Comparison of ENCODE assay signal across 10 cellular contexts in genomic region chr7:73770860-73771665, GRCh38. TPM values are rescaled to one million over a fixed set of nuclear protein-coding genes. Genes with fewer than 3 reads are reported as not detected.
A peak's percentile ranks its signal among the peaks of the same experiment; 100 is the strongest.
DNase-seq lines count a peak whose midpoint lies in the region; ATAC-seq, FAIRE-seq and TF ChIP-seq lines count a peak whose summit lies in the region.
"Had no signal": no experiment of that assay in that cellular context is flagged by ENCODE, and none has a peak within 500 bp of the region (broad histone marks: within the 10 kb centered on the region; RNA-seq: fewer than 3 reads in every experiment).

No MANE protein-coding gene starts in this region.

- no peaks in the 10 kb centered on the region for H3K9me3 ChIP-seq in A549
- no peaks in the 10 kb centered on the region for H3K9me3 ChIP-seq in HEK293 (ENCODE audit: control insufficient read depth, insufficient read depth, low read depth, low read length)
- no peaks in the 10 kb centered on the region for H3K9me3 ChIP-seq in effector memory CD4-positive, alpha-beta T cell (ENCODE audit: control insufficient read depth, low read length)
- H3K9me3 ChIP-seq: neutrophil had no signal

- H3K27ac ChIP-seq in A549 = peak overlapping the region in 1 of 2 experiments; percentile 84; a peak in 4 of 6 replicates
- no peak overlapping the region for H3K27ac ChIP-seq in HEK293 (ENCODE audit: extremely low read depth, low read depth, low read length)
- no peak overlapping the region for H3K27ac ChIP-seq in effector memory CD4-positive, alpha-beta T cell (ENCODE audit: insufficient read depth, low read length, poor library complexity, severe bottlenecking)
- H3K27ac ChIP-seq: neutrophil had no signal

- POLR2A ChIA-PET in A549 (lab: Yijun Ruan, JAX) = interaction anchor here (0.6 kb wide), 1 partner anchor 93 kb away, joined by 3 read pairs; no protein-coding TSS in a partner anchor
- POLR2A ChIA-PET in HEK293 (lab: Yijun Ruan, JAX) = interaction anchor here (0.6 to 2.4 kb wide), 4 partner anchors 16 to 833 kb away, joined by 3 to 15 read pairs (median 11); partner anchors contain the start of gene ABHD11

- no peak for FAIRE-seq in A549 (lab: Jason Lieb, UNC)

- ATAC-seq in A549 = no peak
- no peak for ATAC-seq in GM19452 (IDR thresholded peaks at IDR 0.05; ENCODE audit: unreplicated experiment)
- ATAC-seq in GM18909 (IDR thresholded peaks at IDR 0.05; ENCODE audit: poor library complexity, unreplicated experiment) = no peak

- peak overlapping the region; percentile 51 for H3K4me3 ChIP-seq in A549
- H3K4me3 ChIP-seq in HEK293 (ENCODE audit: low read depth, low read length) = peak overlapping the region; percentile 50
- H3K4me3 ChIP-seq in effector memory CD4-positive, alpha-beta T cell (ENCODE audit: insufficient read depth, low read depth, low read length, poor library complexity, severe bottlenecking) = peak overlapping the region; percentile 15

- intact Hi-C loops in CD14-positive monocyte (cut with micrococcal nuclease) = loop anchor here in 1 of 2 donors (10.0 kb wide), 2 partner anchors 54 to 274 kb away; no protein-coding TSS in a partner anchor

- no peak for DNase-seq in A549 (ENCODE audit: low read depth in 1 of 2, low spot score in 1 of 2)
- DNase-seq in effector memory CD4-positive, alpha-beta T cell = no peak
- DNase-seq in CD14-positive monocyte (ENCODE audit: low spot score) = no peak
- no peak for DNase-seq in NCI-H1436 (lab: John Stamatoyannopoulos, UW)
- DNase-seq: AML-193 had no signal

- H3K4me1 Mint-ChIP-seq in nephron = no peaks in the 10 kb centered on the region
- H3K4me1 Mint-ChIP-seq in CD14-positive monocyte = peaks cover 10% of the 10 kb centered on the region

- no peaks in the 10 kb centered on the region for H3K9me3 Mint-ChIP-seq in nephron
- H3K9me3 Mint-ChIP-seq in CD14-positive monocyte = peaks cover 0 to 11% (median 2%) of the 10 kb centered on the region in 7 donors

- CTCF ChIA-PET in A549 (lab: Yijun Ruan, JAX) (interaction anchor here (1.3 kb wide), 1 partner anchor 36 kb away, joined by 3 read pairs; no protein-coding TSS in a partner anchor), HEK293 (lab: Yijun Ruan, JAX) (interaction anchor here (0.6 to 1.6 kb wide), 3 partner anchors 37 to 86 kb away, joined by 3 to 7 read pairs (median 3); no protein-coding TSS in a partner anchor)

- no peak for TF ChIP-seq EP300 in A549 (IDR thresholded peaks at IDR 0.05)

- WGBS in A549 (ENCODE audit: missing lambda C conversion rate) = 77% methylated on average over 17 of the region's 17 CpGs

- peak overlapping the region; percentile 70 to 77 (median 73) for H3K4me3 Mint-ChIP-seq in nephron
- H3K4me3 Mint-ChIP-seq in CD14-positive monocyte = peak overlapping the region in 1 of 2 donors; percentile 84

- TF ChIP-seq CTCF in A549 (IDR thresholded peaks at IDR 0.05) (no peak), HEK293 (tag by site-specific recombination; IDR thresholded peaks at IDR 0.05) (no peak), nephron (IDR thresholded peaks at IDR 0.05; ENCODE audit: unreplicated experiment in 3 of 3) (no peak), CD14-positive monocyte (IDR thresholded peaks at IDR 0.05) (no peak)

- H3K36me3 Mint-ChIP-seq in nephron (ENCODE audit: low read depth) = no peaks in the 10 kb centered on the region
- no peaks in the 10 kb centered on the region for H3K36me3 Mint-ChIP-seq in CD14-positive monocyte

- peak overlapping the region; percentile 71 for H3K4me2 ChIP-seq in A549

- peaks cover 22% of the 10 kb centered on the region for H3K27me3 ChIP-seq in effector memory CD4-positive, alpha-beta T cell (replicated peaks; ENCODE audit: control insufficient read depth, insufficient read depth, low read length, poor library complexity, severe bottlenecking)

- no peak for TF ChIP-seq POLR2A in A549 (IDR thresholded peaks at IDR 0.05; ENCODE audit: low read length)

- peak overlapping the region in 2 of 3 experiments; percentile 43 to 81 for H3K27ac Mint-ChIP-seq in nephron
- H3K27ac Mint-ChIP-seq in CD14-positive monocyte = no peak overlapping the region

- no peaks in the 10 kb centered on the region for H3K36me3 ChIP-seq in HEK293 (ENCODE audit: control insufficient read depth in 2 of 2, insufficient read depth in 1 of 2, low read length in 2 of 2)
- no peaks in the 10 kb centered on the region for H3K36me3 ChIP-seq in effector memory CD4-positive, alpha-beta T cell (ENCODE audit: control insufficient read depth, insufficient read depth, low read length)
- H3K36me3 ChIP-seq: neutrophil had no signal

- H3K27me3 Mint-ChIP-seq in nephron (ENCODE audit: low read depth) = peaks cover 61% of the 10 kb centered on the region
- H3K27me3 Mint-ChIP-seq in CD14-positive monocyte (ENCODE audit: low read depth in 3 of 3) = peaks cover 56 to 68% (median 57%) of the 10 kb centered on the region in 3 donors

- H3K4me1 ChIP-seq in A549 = peaks cover 11% of the 10 kb centered on the region
- no peaks in the 10 kb centered on the region for H3K4me1 ChIP-seq in HEK293 (ENCODE audit: control insufficient read depth, insufficient read depth, low read length)
- peaks cover 7% of the 10 kb centered on the region for H3K4me1 ChIP-seq in effector memory CD4-positive, alpha-beta T cell (ENCODE audit: control insufficient read depth, insufficient read depth, low read length, poor library complexity, severe bottlenecking)

- no peak for TF ChIP-seq RAD21 in A549 (conservative IDR thresholded peaks at IDR 0.05 in 1 of 2, IDR thresholded peaks at IDR 0.05 in 1 of 2)

TF ChIP-seq in A549, 52 proteins besides CTCF, POLR2A, EP300 and RAD21 (continues in another document):
- TF ChIP-seq HOXA7 (CRISPR knock-in tag; IDR thresholded peaks at IDR 0.05) (no peak), HOXB13 (CRISPR knock-in tag; IDR thresholded peaks at IDR 0.05; ENCODE audit: low read depth) (no peak), FOSL2 (IDR thresholded peaks at IDR 0.05) (no peak), FOSL2 (CRISPR knock-in tag; IDR thresholded peaks at IDR 0.05) (no peak), GATA3 (IDR thresholded peaks at IDR 0.05; ENCODE audit: borderline replicate concordance) (no peak), CBX8 (IDR thresholded peaks at IDR 0.05) (no peak), RFX5 (IDR thresholded peaks at IDR 0.05) (no peak), ZNF302 (CRISPR knock-in tag; IDR thresholded peaks at IDR 0.05) (no peak), HES2 (IDR thresholded peaks at IDR 0.05) (no peak)

TF ChIP-seq in HEK293, 187 proteins besides CTCF, POLR2A, EP300 and RAD21 (continues in another document):
- TF ChIP-seq ZNF398 (tag by site-specific recombination; IDR thresholded peaks at IDR 0.05) = peak; percentile 77; the same call in 1 of the 2 replicates
- TF ChIP-seq GLIS1 (tag by site-specific recombination; IDR thresholded peaks at IDR 0.05) = no peak
- peak; percentile 55; the same call in 1 of the 2 replicates for TF ChIP-seq ZNF121 (tag by site-specific recombination; IDR thresholded peaks at IDR 0.05)
- 0 out of 2 replicates have a peak, but pooled peaks have one; percentile 1 for TF ChIP-seq SCRT2 (tag by site-specific recombination; IDR thresholded peaks at IDR 0.05)
- peak; percentile 18; the same call in 1 of the 2 replicates for TF ChIP-seq ZBTB8A (tag by site-specific recombination; IDR thresholded peaks at IDR 0.05)

RNA-seq across cellular contexts. Expression of gene CLDN3, which starts 1.0 kb away (rescaled TPM):
- polyA plus RNA-seq in A549 (2011; rRNA removed) = 1.2 and 1.7 TPM in 2 replicates
- polyA plus RNA-seq in A549 (2012; cell fraction: cytosol; rRNA removed) = 4.5 and 6.5 TPM in 2 replicates
- polyA plus RNA-seq in A549 (2012; cell fraction: nucleus; rRNA removed) = 6.5 and 10.8 TPM in 2 replicates
- 2.0 to 2.6 TPM (median 2.0 TPM) in 3 replicates for polyA plus RNA-seq in A549 (2017; fragmentation: RNase III; extraction: RNeasy Plus Mini Kit Qiagen cat#74134 plus additional on column Dnase treatment)
- polyA minus RNA-seq in A549 (2011; rRNA and poly(A)+ RNA removed) = 0.39 and 0.95 TPM in 2 replicates
- not detected for polyA plus RNA-seq in CD14-positive monocyte

RNA-seq across cellular contexts. Expression of gene ABHD11, which starts 32.5 kb away (rescaled TPM):
- polyA plus RNA-seq in A549 (2011; rRNA removed) (8.1 and 10.4 TPM in 2 replicates), A549 (2017; fragmentation: RNase III; extraction: RNeasy Plus Mini Kit Qiagen cat#74134 plus additional on column Dnase treatment) (13.7 to 15.2 TPM (median 15.1 TPM) in 3 replicates), CD14-positive monocyte (10 to 100 TPM; 20.3 to 22.1 TPM)
- polyA plus RNA-seq in A549 (2012; cell fraction: cytosol; rRNA removed) = 29.2 and 33.7 TPM in 2 replicates
- 36.0 and 40.6 TPM in 2 replicates for polyA plus RNA-seq in A549 (2012; cell fraction: nucleus; rRNA removed)
- 14.5 and 18.2 TPM in 2 replicates for polyA minus RNA-seq in A549 (2011; rRNA and poly(A)+ RNA removed)

RNA-seq across cellular contexts. Expression of gene STX1A, which starts 51.6 kb away (rescaled TPM):
- 72.9 and 81.7 TPM in 2 replicates for polyA plus RNA-seq in A549 (2011; rRNA removed)
- polyA plus RNA-seq in A549 (2012; cell fraction: cytosol; rRNA removed) = 83.3 and 90.6 TPM in 2 replicates
- polyA plus RNA-seq in A549 (2012; cell fraction: nucleus; rRNA removed) = 316 and 405 TPM in 2 replicates
- 48.3 to 59.0 TPM (median 49.2 TPM) in 3 replicates for polyA plus RNA-seq in A549 (2017; fragmentation: RNase III; extraction: RNeasy Plus Mini Kit Qiagen cat#74134 plus additional on column Dnase treatment)
- 53.0 and 59.8 TPM in 2 replicates for polyA minus RNA-seq in A549 (2011; rRNA and poly(A)+ RNA removed)
- under 1 TPM; 0.27 to 0.37 TPM for polyA plus RNA-seq in CD14-positive monocyte

RNA-seq across cellular contexts. Expression of gene CLDN4, which starts 59.7 kb away (rescaled TPM):
- polyA plus RNA-seq in A549 (2011; rRNA removed) = 2.3 and 2.4 TPM in 2 replicates
- polyA plus RNA-seq in A549 (2012; cell fraction: cytosol; rRNA removed) = 1.9 and 2.4 TPM in 2 replicates
- 6.1 and 6.7 TPM in 2 replicates for polyA plus RNA-seq in A549 (2012; cell fraction: nucleus; rRNA removed)
- 1.3 to 1.5 TPM (median 1.5 TPM) in 3 replicates for polyA plus RNA-seq in A549 (2017; fragmentation: RNase III; extraction: RNeasy Plus Mini Kit Qiagen cat#74134 plus additional on column Dnase treatment)
- polyA minus RNA-seq in A549 (2011; rRNA and poly(A)+ RNA removed) = 1.9 and 2.8 TPM in 2 replicates
- not detected for polyA plus RNA-seq in CD14-positive monocyte

Comparison
In these comparisons a context has a peak if more than half of its experiments do, and no peak if none do; other contexts are left out.
1. H3K27ac Mint-ChIP-seq: peak in nephron (2 of 3); none in CD14-positive monocyte (0 of 7).
2. RNA of gene STX1A, which starts 51.6 kb away (polyA plus RNA-seq): 48.3 to 405 TPM in A549; 0.27 to 0.37 TPM in CD14-positive monocyte; every median in the first group is over 10 times any median in the second.
3. Peak in every context shown above with its lines, with median percentiles within 50 percentile points of each other: H3K4me3 ChIP-seq.